9 cellular contexts compared by ENCODE assay signal in genomic region chr2:98601532-98602132, GRCh38. TPM values are rescaled to one million over a fixed set of nuclear protein-coding genes. Genes with fewer than 3 reads are reported as not detected.
DNase-seq lines count a peak whose midpoint lies in the region; ATAC-seq and TF ChIP-seq lines count a peak whose summit lies in the region.
"Had no signal": no experiment of that assay in that cellular context is flagged by ENCODE, and none has a peak within 500 bp of the region (broad histone marks: within the 10 kb centered on the region; RNA-seq: fewer than 3 reads in every experiment).

No MANE protein-coding gene starts in this region.

- peaks cover 37% of the 10 kb centered on the region for H3K4me1 Mint-ChIP-seq in activated CD8-positive, alpha-beta memory T cell treated with anti-CD3 and anti-CD28 coated beads, Interleukin-2, amount 10 ng/mL, durations not matched to agents 7 days and 5 days

- H3K36me3 Mint-ChIP-seq in activated CD8-positive, alpha-beta memory T cell treated with anti-CD3 and anti-CD28 coated beads, Interleukin-2, amount 10 ng/mL, durations not matched to agents 7 days and 5 days = peaks cover 26% of the 10 kb centered on the region

- DNase-seq in activated CD8-positive, alpha-beta memory T cell treated with anti-CD3 and anti-CD28 coated beads, Interleukin-2, amount 10 ng/mL, durations not matched to agents 7 days and 5 days = no peak
- DNase-seq in activated CD8-positive, alpha-beta memory T cell treated with anti-CD3 and anti-CD28 coated beads for 24 hours = no peak
- DNase-seq in NCI-H510A treated with DMSO at 0.1 percent for 48 hours (lab: John Stamatoyannopoulos, UW) (peak; percentile 17), breast epithelium (ENCODE audit: low spot score in 2 of 2) (no peak), right lobe of liver (no peak)
- no peak for DNase-seq in stimulated activated CD4-positive, alpha-beta T cell treated with anti-CD3 and anti-CD28 coated beads, Interleukin-4, amount 100 ng/mL, for 1 hour
- DNase-seq in stimulated activated CD4-positive, alpha-beta T cell treated with anti-CD3 and anti-CD28 coated beads, Interleukin-4, amount 100 ng/mL, for 4 hours = no peak

- CTCF ChIA-PET in activated CD8-positive, alpha-beta memory T cell treated with anti-CD3 and anti-CD28 coated beads, Interleukin-2, amount 10 ng/mL, durations not matched to agents 7 days and 5 days (lab: Charles Lee) = interaction anchor here (0.7 to 2.5 kb wide), 8 partner anchors 10 to 217 kb away, joined by 3 to 12 read pairs (median 3); no protein-coding TSS in a partner anchor

- H3K27me3 ChIP-seq in breast epithelium = no peaks in the 10 kb centered on the region
- H3K27me3 ChIP-seq in right lobe of liver = no peaks in the 10 kb centered on the region

- intact Hi-C loops in breast epithelium (cut with DNase I; ENCODE audit: low total_unique reads) = no loop called here
- intact Hi-C loops in right lobe of liver (cut with DNase I) = no loop called here

- peak; percentile 88 for ATAC-seq in activated CD8-positive, alpha-beta memory T cell treated with anti-CD3 and anti-CD28 coated beads, Interleukin-2, amount 10 ng/mL, durations not matched to agents 7 days and 5 days
- ATAC-seq in HG02759 (IDR thresholded peaks at IDR 0.05; ENCODE audit: unreplicated experiment) (peak; percentile 74), right lobe of liver (peak; percentile 79 to 95 (median 87))

- H3K27ac ChIP-seq in breast epithelium (no peak overlapping the region), right lobe of liver (no peak overlapping the region)

- H3K4me3 ChIP-seq in breast epithelium (no peak overlapping the region), right lobe of liver (no peak overlapping the region)

- WGBS in right lobe of liver (ENCODE audit: insufficient coverage, low coverage, low lambda C conversion rate, missing lambda C conversion rate) = 30% methylated on average over 2 of the region's 3 CpGs

- H3K9me3 Mint-ChIP-seq in activated CD8-positive, alpha-beta memory T cell treated with anti-CD3 and anti-CD28 coated beads, Interleukin-2, amount 10 ng/mL, durations not matched to agents 7 days and 5 days (ENCODE audit: low read depth) = no peaks in the 10 kb centered on the region
- H3K9me3 Mint-ChIP-seq: stimulated activated naive CD8-positive, alpha-beta T cell treated with anti-CD3 and anti-CD28 coated beads, Interleukin-15, Interleukin-2, amounts not matched to agents 100 ng/mL and 50 ng/mL, for 24 hours had no signal

- H3K4me1 ChIP-seq in breast epithelium = peaks cover 0 to 4% of the 10 kb centered on the region in 2 donors
- H3K4me1 ChIP-seq in right lobe of liver = peaks cover 0 to 4% (median 2%) of the 10 kb centered on the region in 4 donors

- H3K27me3 Mint-ChIP-seq in activated CD8-positive, alpha-beta memory T cell treated with anti-CD3 and anti-CD28 coated beads, Interleukin-2, amount 10 ng/mL, durations not matched to agents 7 days and 5 days = no peaks in the 10 kb centered on the region
- H3K27me3 Mint-ChIP-seq: stimulated activated naive CD8-positive, alpha-beta T cell treated with anti-CD3 and anti-CD28 coated beads, Interleukin-15, Interleukin-2, amounts not matched to agents 100 ng/mL and 50 ng/mL, for 24 hours had no signal

- TF ChIP-seq CTCF in breast epithelium (IDR thresholded peaks at IDR 0.05) = peak in 2 of 3 donors; percentile 30 to 41
- peak; percentile 46 to 56 (median 52) for TF ChIP-seq CTCF in right lobe of liver (IDR thresholded peaks at IDR 0.05)

- no peaks in the 10 kb centered on the region for H3K9me3 ChIP-seq in breast epithelium
- no peaks in the 10 kb centered on the region for H3K9me3 ChIP-seq in right lobe of liver

- H3K27ac Mint-ChIP-seq in activated CD8-positive, alpha-beta memory T cell treated with anti-CD3 and anti-CD28 coated beads, Interleukin-2, amount 10 ng/mL, durations not matched to agents 7 days and 5 days = no peak overlapping the region
- H3K27ac Mint-ChIP-seq: stimulated activated naive CD8-positive, alpha-beta T cell treated with anti-CD3 and anti-CD28 coated beads, Interleukin-15, Interleukin-2, amounts not matched to agents 100 ng/mL and 50 ng/mL, for 24 hours had no signal

- H3K36me3 ChIP-seq in breast epithelium (peaks cover 5% of the 10 kb centered on the region), right lobe of liver (peaks cover 0 to 47% (median 18%) of the 10 kb centered on the region in 4 donors)

- TF ChIP-seq POLR2A in breast epithelium (IDR thresholded peaks at IDR 0.05) (no peak), right lobe of liver (IDR thresholded peaks at IDR 0.05) (no peak)

- H3K4me3 Mint-ChIP-seq in activated CD8-positive, alpha-beta memory T cell treated with anti-CD3 and anti-CD28 coated beads, Interleukin-2, amount 10 ng/mL, durations not matched to agents 7 days and 5 days = no peak overlapping the region
- H3K4me3 Mint-ChIP-seq: stimulated activated naive CD8-positive, alpha-beta T cell treated with anti-CD3 and anti-CD28 coated beads, Interleukin-15, Interleukin-2, amounts not matched to agents 100 ng/mL and 50 ng/mL, for 24 hours had no signal

RNA-seq across cellular contexts. Expression of gene COA5, which starts 6.7 kb away (rescaled TPM):
- 10 to 100 TPM; 22.2 to 26.0 TPM for total RNA-seq in activated CD8-positive, alpha-beta memory T cell treated with anti-CD3 and anti-CD28 coated beads, Interleukin-2, amount 10 ng/mL, durations not matched to agents 7 days and 5 days
- 10 to 100 TPM; 35.4 to 50.8 (median 45.6) TPM for total RNA-seq in breast epithelium
- total RNA-seq in right lobe of liver = 10 to 100 TPM; 12.9 to 23.0 (median 16.7) TPM

RNA-seq across cellular contexts. Expression of gene UNC50, which starts 6.8 kb away (rescaled TPM):
- 10 to 100 TPM; 26.7 to 33.5 TPM for total RNA-seq in activated CD8-positive, alpha-beta memory T cell treated with anti-CD3 and anti-CD28 coated beads, Interleukin-2, amount 10 ng/mL, durations not matched to agents 7 days and 5 days
- total RNA-seq in breast epithelium = 10 to 100 TPM; 51.8 to 75.2 (median 67.4) TPM
- total RNA-seq in right lobe of liver = 10 to 100 TPM; 19.6 to 30.5 (median 22.7) TPM
